Comparison of ENCODE assay signal across 30 cellular contexts in genomic region chr9:71928376-71928775, GRCh38. TPM values are rescaled to one million over a fixed set of nuclear protein-coding genes. Genes with fewer than 3 reads are reported as not detected.
DNase-seq lines count a peak whose midpoint lies in the region; FAIRE-seq and TF ChIP-seq lines count a peak whose summit lies in the region.
"Had no signal": no experiment of that assay in that cellular context is flagged by ENCODE, and none has a peak within 500 bp of the region (broad histone marks: within the 10 kb centered on the region; RNA-seq: fewer than 3 reads in every experiment).

No MANE protein-coding gene starts in this region.

- dilution Hi-C loops in mammary epithelial cell (cut with HindIII; ENCODE audit: low sequenced_read_pairs): no loop called here
- dilution Hi-C loops in keratinocyte (cut with MboI; ENCODE audit: extremely low pct_ligation_motif_present, low sequenced_read_pairs): no loop called here

- H3K4me1 ChIP-seq in mammary epithelial cell (ENCODE audit: insufficient read depth, low read length) (peaks cover 17% of the 10 kb centered on the region), keratinocyte (ENCODE audit: control insufficient read depth, extremely low read depth, insufficient read depth, low read length) (peaks cover 15% of the 10 kb centered on the region)
- H3K4me1 ChIP-seq: Caco-2, testis had no signal

- no peaks in the 10 kb centered on the region for H3K9me3 Mint-ChIP-seq in MCF 10A (ENCODE audit: unreplicated experiment)
- H3K9me3 Mint-ChIP-seq: endodermal cell; neural progenitor cell; T-helper 1 cell treated with Interleukin-12 subunit alpha and Interleukin-12 subunit beta and Interleukin-4 antibody, amounts not matched to agents 30 μg/mL and 1 μg/mL, for 36 hours had no signal

- no peaks in the 10 kb centered on the region for H3K27me3 Mint-ChIP-seq in MCF 10A (ENCODE audit: insufficient read depth, unreplicated experiment)
- H3K27me3 Mint-ChIP-seq: activated naive CD8-positive, alpha-beta T cell had no signal

- TF ChIP-seq CTCF in mammary epithelial cell (conservative IDR thresholded peaks at IDR 0.05 in 1 of 2, IDR thresholded peaks at IDR 0.05 in 1 of 2; ENCODE audit: extremely low read depth in 1 of 2, insufficient read depth in 1 of 2, low read depth in 1 of 2, low read length in 2 of 2) (no peak), MCF 10A (IDR thresholded peaks at IDR 0.05; ENCODE audit: unreplicated experiment) (no peak), VCaP (conservative IDR thresholded peaks at IDR 0.05) (no peak), keratinocyte (optimal IDR thresholded peaks at IDR 0.05 in 1 of 3, IDR thresholded peaks at IDR 0.05 in 1 of 3, conservative IDR thresholded peaks at IDR 0.05 in 1 of 3; ENCODE audit: extremely low read depth in 1 of 3, insufficient read depth in 2 of 3, low read length in 3 of 3) (no peak), brain microvascular endothelial cell (IDR thresholded peaks at IDR 0.05; ENCODE audit: low read depth, low read length, missing control alignments) (no peak)

- intact Hi-C loops in mammary epithelial cell (cut with micrococcal nuclease): no loop called here
- intact Hi-C loops in MCF 10A (cut with micrococcal nuclease): no loop called here
- intact Hi-C loops in posterior vena cava (cut with DNase I): no loop called here

- WGBS in mammary epithelial cell (ENCODE audit: low coverage, missing lambda C conversion rate): 94% methylated on average over 1 of the region's 1 CpG

- no peak overlapping the region for H3K4me3 Mint-ChIP-seq in MCF 10A (ENCODE audit: unreplicated experiment)
- H3K4me3 Mint-ChIP-seq: activated naive CD8-positive, alpha-beta T cell; endodermal cell; neural progenitor cell; T-helper 1 cell treated with Interleukin-12 subunit alpha and Interleukin-12 subunit beta and Interleukin-4 antibody, amounts not matched to agents 30 μg/mL and 1 μg/mL, for 36 hours had no signal

- H3K27me3 ChIP-seq in mammary epithelial cell (ENCODE audit: insufficient read depth, low read length): no peaks in the 10 kb centered on the region
- no peaks in the 10 kb centered on the region for H3K27me3 ChIP-seq in keratinocyte (ENCODE audit: control insufficient read depth, extremely low read depth, insufficient read depth, low read length)
- no peaks in the 10 kb centered on the region for H3K27me3 ChIP-seq in brain microvascular endothelial cell (replicated peaks)
- H3K27me3 ChIP-seq: ascending aorta; BLaER1 treated with 17β-estradiol and CSF1 and Interleukin-3, amounts not matched to agents 10 nM and 100 nM; neural progenitor cell; testis had no signal

- H3K27ac Mint-ChIP-seq in MCF 10A (ENCODE audit: low read depth, unreplicated experiment): no peak overlapping the region
- H3K27ac Mint-ChIP-seq: activated naive CD8-positive, alpha-beta T cell; endodermal cell; neural progenitor cell; T-helper 1 cell treated with Interleukin-12 subunit alpha and Interleukin-12 subunit beta and Interleukin-4 antibody, amounts not matched to agents 30 μg/mL and 1 μg/mL, for 36 hours had no signal

- no peak for FAIRE-seq in keratinocyte (lab: Jason Lieb, UNC)
- FAIRE-seq: GM18507, K562, kidney, urothelium cell line had no signal

- peaks cover 20% of the 10 kb centered on the region for H3K36me3 Mint-ChIP-seq in MCF 10A (ENCODE audit: insufficient read depth, unreplicated experiment)

- H3K4me1 Mint-ChIP-seq in MCF 10A (ENCODE audit: insufficient read depth, unreplicated experiment): peaks cover 16% of the 10 kb centered on the region
- H3K4me1 Mint-ChIP-seq: neural progenitor cell had no signal

- H4K20me1 ChIP-seq in mammary epithelial cell (ENCODE audit: insufficient read depth, low read length): no peaks in the 10 kb centered on the region
- no peaks in the 10 kb centered on the region for H4K20me1 ChIP-seq in keratinocyte (ENCODE audit: control insufficient read depth, extremely low read depth, insufficient read depth, low read length)

- H3K4me2 ChIP-seq in mammary epithelial cell (ENCODE audit: insufficient read depth, low read depth, low read length) (peak overlapping the region; percentile 59), keratinocyte (ENCODE audit: control insufficient read depth, extremely low read depth, insufficient read depth, low read depth, low read length) (no peak overlapping the region)
- H3K4me2 ChIP-seq: BLaER1 treated with 17β-estradiol and CSF1 and Interleukin-3, amounts not matched to agents 10 nM and 100 nM; neural progenitor cell; SK-N-SH had no signal

- H3K9me1 ChIP-seq in keratinocyte (ENCODE audit: control insufficient read depth, extremely low read depth, insufficient read depth, low read length): no peaks in the 10 kb centered on the region

- BruUV-seq in mammary epithelial cell (replicated peaks; lab: Mats Ljungman, UMichigan) (no TSS peak), MCF 10A (replicated peaks; lab: Mats Ljungman, UMichigan) (no TSS peak)

- H3K36me3 ChIP-seq in mammary epithelial cell (ENCODE audit: insufficient read depth, low read length): no peaks in the 10 kb centered on the region
- H3K36me3 ChIP-seq in keratinocyte (ENCODE audit: control insufficient read depth in 2 of 2, extremely low read depth in 1 of 2, insufficient read depth in 2 of 2, low read length in 2 of 2): no peaks in the 10 kb centered on the region
- H3K36me3 ChIP-seq in brain microvascular endothelial cell (replicated peaks): no peaks in the 10 kb centered on the region
- H3K36me3 ChIP-seq: ascending aorta, neural progenitor cell had no signal

- in situ Hi-C loops in mammary epithelial cell (cut with MboI; ENCODE audit: low sequenced_read_pairs in 2 of 2) (no loop called here), brain microvascular endothelial cell (cut with HindIII; ENCODE audit: low pct_ligation_motif_present, low sequenced_read_pairs) (no loop called here)

- POLR2A ChIA-PET in MCF 10A (lab: Yijun Ruan, JAX): interaction anchor here (0.7 to 10.2 kb wide), 3 partner anchors 9 to 41 kb away, joined by 3 to 78 read pairs (median 10); partner anchors contain the start of genes ABHD17B and C9orf85

- DNase-seq in mammary epithelial cell (peak; percentile 36), MCF 10A (ENCODE audit: unreplicated experiment) (no peak), keratinocyte (ENCODE audit: low read depth, low spot score) (no peak), midbrain (lab: John Stamatoyannopoulos, UW) (no peak), posterior vena cava (ENCODE audit: low spot score) (no peak), AG20443 (ENCODE audit: low spot score) (no peak), brain microvascular endothelial cell (no peak)
- DNase-seq: 8988T; activated T-cell treated with anti-CD3 and anti-CD28 coated beads for 4 hours; Caco-2; cortex of kidney; endodermal cell; head of caudate nucleus; kidney; NCI-H1436 treated with DMSO at 0.1 percent for 48 hours; NCI-H446; NCI-H82; SK-N-SH; stimulated activated naive CD4-positive, alpha-beta T cell treated with Interleukin-2 at 50 U/mL for 16 hours; testis had no signal

- H3K79me2 ChIP-seq in mammary epithelial cell (ENCODE audit: insufficient read depth, low read length): peaks cover 72% of the 10 kb centered on the region
- peaks cover 18% of the 10 kb centered on the region for H3K79me2 ChIP-seq in keratinocyte (ENCODE audit: control insufficient read depth, insufficient read depth, low read length)

- no peak overlapping the region for H2AFZ ChIP-seq in mammary epithelial cell (ENCODE audit: low read depth, low read length)
- no peak overlapping the region for H2AFZ ChIP-seq in keratinocyte (ENCODE audit: control insufficient read depth, low read length)
- H2AFZ ChIP-seq: neural progenitor cell had no signal

- no peak overlapping the region for H3K4me3 ChIP-seq in mammary epithelial cell (replicated peaks in 1 of 3; ENCODE audit: insufficient read depth in 1 of 3, low read depth in 2 of 3, low read length in 3 of 3)
- no peak overlapping the region for H3K4me3 ChIP-seq in keratinocyte (ENCODE audit: control insufficient read depth in 2 of 3, extremely low read depth in 1 of 3, insufficient read depth in 2 of 3, low read depth in 1 of 3, low read length in 3 of 3)
- H3K4me3 ChIP-seq in brain microvascular endothelial cell (ENCODE audit: low read depth, low read length): no peak overlapping the region
- H3K4me3 ChIP-seq: ascending aorta; BLaER1 treated with 17β-estradiol and CSF1 and Interleukin-3, amounts not matched to agents 10 nM and 100 nM; K562; lung; neural progenitor cell; testis had no signal

- H3K9ac ChIP-seq in mammary epithelial cell (ENCODE audit: insufficient read depth, low read length) (no peak overlapping the region), keratinocyte (ENCODE audit: control insufficient read depth, extremely low read depth, insufficient read depth, low read length) (no peak overlapping the region)
- H3K9ac ChIP-seq: BLaER1 treated with 17β-estradiol and CSF1 and Interleukin-3, amounts not matched to agents 10 nM and 100 nM; neural progenitor cell; SK-N-SH had no signal

- H3K9me3 ChIP-seq in mammary epithelial cell (replicated peaks; ENCODE audit: insufficient read depth, low read length): no peaks in the 10 kb centered on the region
- H3K9me3 ChIP-seq in keratinocyte (ENCODE audit: control insufficient read depth, low read depth, low read length): no peaks in the 10 kb centered on the region
- H3K9me3 ChIP-seq: Caco-2, SK-N-SH, testis had no signal

- H3K27ac ChIP-seq in mammary epithelial cell (ENCODE audit: insufficient read depth, low read depth, low read length) (peak overlapping the region; percentile 44), VCaP (peak overlapping the region; percentile 49), keratinocyte (ENCODE audit: control insufficient read depth, insufficient read depth, low read length) (peak overlapping the region; percentile 68), brain microvascular endothelial cell (no peak overlapping the region)
- H3K27ac ChIP-seq: BLaER1 treated with 17β-estradiol and CSF1 and Interleukin-3, amounts not matched to agents 10 nM and 100 nM; neural progenitor cell; testis had no signal

- CTCF ChIA-PET in mammary epithelial cell (lab: Charles Lee; ENCODE audit: low non-redundant PET): no interaction called here
- CTCF ChIA-PET in MCF 10A (lab: Yijun Ruan, JAX): interaction anchor here (0.6 to 1.1 kb wide), 4 partner anchors 110 to 704 kb away, joined by 3 to 4 read pairs (median 4); no protein-coding TSS in a partner anchor

RNA-seq across cellular contexts. Expression of gene C9orf85, which starts 16.9 kb away (rescaled TPM):
- total RNA-seq in mammary epithelial cell (10 to 100 TPM; 13.7 to 20.4 TPM), MCF 10A (2022) (19.6 and 23.3 TPM in 2 replicates), posterior vena cava (1 to 10 TPM; 9.2 to 9.9 TPM)
- polyA plus RNA-seq in mammary epithelial cell (11.2 TPM), keratinocyte (12.3 to 18.2 TPM (median 17.5 TPM) in 3 replicates)
- polyA minus RNA-seq in mammary epithelial cell (not detected), keratinocyte (1.1 to 6.6 TPM (median 6.6 TPM) in 3 replicates)
- 65.8 TPM for polyA plus RNA-seq in keratinocyte (2011; ENCODE audit: low read depth)
- 15.9 and 20.5 TPM in 2 replicates for polyA plus RNA-seq in keratinocyte (2011; cell fraction: cytosol; rRNA removed)
- 12.1 and 16.8 TPM in 2 replicates for polyA plus RNA-seq in keratinocyte (2011; cell fraction: nucleus; rRNA removed)
- polyA plus RNA-seq in keratinocyte (2012; ENCODE audit: low replicate concordance): 11.8 and 13.8 TPM in 2 replicates
- polyA minus RNA-seq in keratinocyte (2011; cell fraction: cytosol; rRNA and poly(A)+ RNA removed): 7.1 TPM
- 6.6 and 13.1 TPM in 2 replicates for polyA minus RNA-seq in keratinocyte (2011; cell fraction: nucleus; rRNA and poly(A)+ RNA removed)

RNA-seq across cellular contexts. Expression of gene ABHD17B, which starts 17.4 kb away (rescaled TPM):
- total RNA-seq in mammary epithelial cell: 10 to 100 TPM; 13.2 to 26.8 TPM
- 10.0 TPM for polyA plus RNA-seq in mammary epithelial cell
- 8.5 TPM for polyA minus RNA-seq in mammary epithelial cell
- total RNA-seq in MCF 10A (2022): 10.4 and 10.5 TPM in 2 replicates
- 11.5 to 16.3 TPM (median 13.7 TPM) in 3 replicates for polyA plus RNA-seq in keratinocyte
- 15.1 TPM for polyA plus RNA-seq in keratinocyte (2011; ENCODE audit: low read depth)
- 7.2 and 14.2 TPM in 2 replicates for polyA plus RNA-seq in keratinocyte (2011; cell fraction: cytosol; rRNA removed)
- polyA plus RNA-seq in keratinocyte (2011; cell fraction: nucleus; rRNA removed): 16.5 and 17.4 TPM in 2 replicates
- polyA plus RNA-seq in keratinocyte (2012; ENCODE audit: low replicate concordance): 8.0 and 11.6 TPM in 2 replicates
- polyA minus RNA-seq in keratinocyte: 4.1 to 27.1 TPM (median 19.7 TPM) in 3 replicates
- 15.0 TPM for polyA minus RNA-seq in keratinocyte (2011; cell fraction: cytosol; rRNA and poly(A)+ RNA removed)
- 15.0 and 21.0 TPM in 2 replicates for polyA minus RNA-seq in keratinocyte (2011; cell fraction: nucleus; rRNA and poly(A)+ RNA removed)
- total RNA-seq in posterior vena cava: 10 to 100 TPM; 11.4 to 22.8 TPM
